In genomic region chr4:155629831-155630425, GRCh38 we compare ENCODE assay signal across 22 cellular contexts. TPM values are rescaled to one million over a fixed set of nuclear protein-coding genes. Genes with fewer than 3 reads are reported as not detected.
A peak's percentile ranks its signal among the peaks of the same experiment; 100 is the strongest.
DNase-seq lines count a peak whose midpoint lies in the region; ATAC-seq, FAIRE-seq and TF ChIP-seq lines count a peak whose summit lies in the region.
"Had no signal": no experiment of that assay in that cellular context is flagged by ENCODE, and none has a peak within 500 bp of the region (broad histone marks: within the 10 kb centered on the region; RNA-seq: fewer than 3 reads in every experiment).

No MANE protein-coding gene starts in this region.

- H3K9ac ChIP-seq in neural progenitor cell: no peak overlapping the region
- H3K9ac ChIP-seq: BLaER1 treated with 17β-estradiol and CSF1 and Interleukin-3, amounts not matched to agents 10 nM and 100 nM had no signal

- H3K4me1 ChIP-seq in pancreas (no peaks in the 10 kb centered on the region), neural progenitor cell (no peaks in the 10 kb centered on the region)
- no peaks in the 10 kb centered on the region for H3K4me1 ChIP-seq in CD4-positive, alpha-beta memory T cell (ENCODE audit: insufficient read depth, low read length)

- 83 to 90% methylated on average over 2 of the region's 2 CpGs for WGBS in pancreas, 2 donors

- POLR2A ChIA-PET in activated CD4-positive, alpha-beta T cell treated with anti-CD3 and anti-CD28 coated beads for 36 hours (lab: Charles Lee): no interaction called here
- POLR2A ChIA-PET in CD4-positive, alpha-beta memory T cell (lab: Charles Lee; ENCODE audit: partially characterized antibody): no interaction called here

- H3K27ac Mint-ChIP-seq in activated CD4-positive, alpha-beta T cell treated with anti-CD3 and anti-CD28 coated beads for 36 hours: peak overlapping the region; percentile 59
- H3K27ac Mint-ChIP-seq in CD4-positive, alpha-beta memory T cell: no peak overlapping the region
- no peak overlapping the region for H3K27ac Mint-ChIP-seq in neural progenitor cell
- H3K27ac Mint-ChIP-seq: T-cell had no signal

- H3K4me3 ChIP-seq in pancreas: no peak overlapping the region
- H3K4me3 ChIP-seq in CD4-positive, alpha-beta memory T cell (ENCODE audit: low read length in 2 of 2): no peak overlapping the region
- H3K4me3 ChIP-seq in neural progenitor cell: no peak overlapping the region
- H3K4me3 ChIP-seq: ascending aorta; BLaER1 treated with 17β-estradiol and CSF1 and Interleukin-3, amounts not matched to agents 10 nM and 100 nM; esophagus squamous epithelium; mucosa of descending colon had no signal

- intact Hi-C loops in activated CD4-positive, alpha-beta T cell treated with anti-CD3 and anti-CD28 coated beads for 36 hours (cut with DNase I, micrococcal nuclease): no loop called here
- intact Hi-C loops in pancreas (cut with DNase I): no loop called here
- intact Hi-C loops in left cardiac atrium (cut with DNase I): no loop called here
- intact Hi-C loops in CD4-positive, alpha-beta memory T cell (cut with micrococcal nuclease): no loop called here

- H2AFZ ChIP-seq in neural progenitor cell (replicated peaks): no peak overlapping the region

- TF ChIP-seq CTCF in pancreas (IDR thresholded peaks at IDR 0.05) (no peak), neural progenitor cell (IDR thresholded peaks at IDR 0.05) (no peak)

- H3K4me2 ChIP-seq in neural progenitor cell: no peak overlapping the region
- H3K4me2 ChIP-seq: BLaER1 treated with 17β-estradiol and CSF1 and Interleukin-3, amounts not matched to agents 10 nM and 100 nM had no signal

- no peaks in the 10 kb centered on the region for H3F3A ChIP-seq in neural progenitor cell (ENCODE audit: low read depth)

- H3K36me3 ChIP-seq in pancreas: no peaks in the 10 kb centered on the region
- H3K36me3 ChIP-seq in CD4-positive, alpha-beta memory T cell (ENCODE audit: insufficient read depth, low read length): no peaks in the 10 kb centered on the region
- no peaks in the 10 kb centered on the region for H3K36me3 ChIP-seq in neural progenitor cell
- H3K36me3 ChIP-seq: ascending aorta; BLaER1 treated with 17β-estradiol and CSF1 and Interleukin-3, amounts not matched to agents 10 nM and 100 nM; esophagus squamous epithelium had no signal

- H3K27me3 ChIP-seq in pancreas (no peaks in the 10 kb centered on the region), neural progenitor cell (no peaks in the 10 kb centered on the region)
- no peaks in the 10 kb centered on the region for H3K27me3 ChIP-seq in CD4-positive, alpha-beta memory T cell (ENCODE audit: insufficient read depth, low read length)
- H3K27me3 ChIP-seq: ascending aorta; BLaER1 treated with 17β-estradiol and CSF1 and Interleukin-3, amounts not matched to agents 10 nM and 100 nM; esophagus squamous epithelium had no signal

- no peak for ATAC-seq in activated CD4-positive, alpha-beta T cell treated with anti-CD3 and anti-CD28 coated beads for 36 hours
- ATAC-seq in pancreas (no peak), left cardiac atrium (no peak)
- ATAC-seq: left ventricle myocardium superior, Right ventricle myocardium inferior, T-cell had no signal

- H3K9me3 ChIP-seq in pancreas: no peaks in the 10 kb centered on the region
- no peaks in the 10 kb centered on the region for H3K9me3 ChIP-seq in CD4-positive, alpha-beta memory T cell (ENCODE audit: control insufficient read depth in 1 of 2, low read length in 2 of 2)
- H3K9me3 ChIP-seq in neural progenitor cell (ENCODE audit: low read depth): no peaks in the 10 kb centered on the region
- H3K9me3 ChIP-seq: ascending aorta, esophagus squamous epithelium, mucosa of descending colon had no signal

- H3K36me3 Mint-ChIP-seq in activated CD4-positive, alpha-beta T cell treated with anti-CD3 and anti-CD28 coated beads for 36 hours (ENCODE audit: low read depth): no peaks in the 10 kb centered on the region
- no peaks in the 10 kb centered on the region for H3K36me3 Mint-ChIP-seq in CD4-positive, alpha-beta memory T cell
- no peaks in the 10 kb centered on the region for H3K36me3 Mint-ChIP-seq in neural progenitor cell
- H3K36me3 Mint-ChIP-seq: T-cell had no signal

- no peaks in the 10 kb centered on the region for H4K20me1 ChIP-seq in neural progenitor cell (ENCODE audit: low read depth)
- H4K20me1 ChIP-seq: BLaER1 treated with 17β-estradiol and CSF1 and Interleukin-3, amounts not matched to agents 10 nM and 100 nM had no signal

- H3K4me3 Mint-ChIP-seq in activated CD4-positive, alpha-beta T cell treated with anti-CD3 and anti-CD28 coated beads for 36 hours: no peak overlapping the region
- no peak overlapping the region for H3K4me3 Mint-ChIP-seq in CD4-positive, alpha-beta memory T cell
- H3K4me3 Mint-ChIP-seq in neural progenitor cell: no peak overlapping the region
- H3K4me3 Mint-ChIP-seq: T-cell had no signal

- no peaks in the 10 kb centered on the region for H3K79me2 ChIP-seq in neural progenitor cell (ENCODE audit: low read depth)

- H3K27me3 Mint-ChIP-seq in activated CD4-positive, alpha-beta T cell treated with anti-CD3 and anti-CD28 coated beads for 36 hours: peaks cover 2% of the 10 kb centered on the region
- H3K27me3 Mint-ChIP-seq in CD4-positive, alpha-beta memory T cell: peaks cover 0 to 2% of the 10 kb centered on the region in 2 donors
- H3K27me3 Mint-ChIP-seq in neural progenitor cell (ENCODE audit: insufficient read depth, low read depth): peaks cover under 1% of the 10 kb centered on the region
- H3K27me3 Mint-ChIP-seq: T-cell had no signal

- DNase-seq in activated CD4-positive, alpha-beta T cell treated with anti-CD3 and anti-CD28 coated beads for 36 hours: no peak
- DNase-seq in activated CD4-positive, alpha-beta T cell treated with anti-CD3 and anti-CD28 coated beads, Interleukin-2, amount 50 U/mL, for 48 hours: no peak
- DNase-seq in RPMI7951 (ENCODE audit: low read depth) (peak; percentile 3), pancreas (no peak), left cardiac atrium (no peak), neural progenitor cell (ENCODE audit: low spot score) (no peak)
- DNase-seq in CD4-positive, alpha-beta memory T cell: no peak
- DNase-seq: 8988T; activated CD4-positive, alpha-beta T cell treated with anti-CD3 and anti-CD28 coated beads, Interleukin-2, amount 50 U/mL, for 1 hour; activated naive CD4-positive, alpha-beta T cell treated with Interleukin-2 at 50 U/mL for 16 hours; effector memory CD4-positive, alpha-beta T cell; esophagus squamous epithelium; GF-D8; left ventricle myocardium superior; mucosa of descending colon; NCI-H1694 treated with DMSO at 0.1 percent for 48 hours; T-cell had no signal

- peaks cover 2% of the 10 kb centered on the region for H3K9me3 Mint-ChIP-seq in activated CD4-positive, alpha-beta T cell treated with anti-CD3 and anti-CD28 coated beads for 36 hours (ENCODE audit: low read depth)
- H3K9me3 Mint-ChIP-seq in CD4-positive, alpha-beta memory T cell: peaks cover 0 to 2% (median 0%) of the 10 kb centered on the region in 8 donors
- H3K9me3 Mint-ChIP-seq in neural progenitor cell: peaks cover under 1% of the 10 kb centered on the region

- H3K4me1 Mint-ChIP-seq in activated CD4-positive, alpha-beta T cell treated with anti-CD3 and anti-CD28 coated beads for 36 hours: peaks cover 20% of the 10 kb centered on the region
- peaks cover 0 to 1% (median 0%) of the 10 kb centered on the region in 4 donors for H3K4me1 Mint-ChIP-seq in CD4-positive, alpha-beta memory T cell
- H3K4me1 Mint-ChIP-seq in neural progenitor cell: peaks cover 6% of the 10 kb centered on the region
- H3K4me1 Mint-ChIP-seq: T-cell had no signal

- CTCF ChIA-PET in activated CD4-positive, alpha-beta T cell treated with anti-CD3 and anti-CD28 coated beads for 36 hours (lab: Charles Lee): interaction anchor here (1.0 kb wide), 1 partner anchor 18 kb away, joined by 4 read pairs; no protein-coding TSS in a partner anchor
- CTCF ChIA-PET in CD4-positive, alpha-beta memory T cell (lab: Charles Lee; ENCODE audit: partially characterized antibody): no interaction called here

- H3K27ac ChIP-seq in pancreas (no peak overlapping the region), neural progenitor cell (no peak overlapping the region)
- no peak overlapping the region for H3K27ac ChIP-seq in CD4-positive, alpha-beta memory T cell (ENCODE audit: low read depth, low read length)
- H3K27ac ChIP-seq: ascending aorta; BLaER1 treated with 17β-estradiol and CSF1 and Interleukin-3, amounts not matched to agents 10 nM and 100 nM; esophagus squamous epithelium had no signal

- FAIRE-seq in endometrium (lab: Jason Lieb, UNC) (peak; percentile 80), pancreas (lab: Jason Lieb, UNC) (peak; percentile 5)
- FAIRE-seq: urothelium cell line had no signal

RNA-seq across cellular contexts. Expression of gene GUCY1A1, which starts 36.7 kb away (rescaled TPM):
- not detected for total RNA-seq in activated CD4-positive, alpha-beta T cell treated with anti-CD3 and anti-CD28 coated beads for 36 hours
- total RNA-seq in RPMI7951 (2014; rRNA removed; shearing (Covaris generic)): not detected in 2 replicates
- total RNA-seq in pancreas (10 to 100 TPM in 5 of 6 donors, 1 to 10 TPM in 1; 9.6 to 26.4 (median 13.1) TPM), left cardiac atrium (10 to 100 TPM; 34.2 to 53.5 TPM), neural progenitor cell (ENCODE audit: low replicate concordance) (1.5 and 2.5 TPM in 2 replicates)
- 1 to 10 TPM; 4.2 to 8.1 TPM for polyA plus RNA-seq in pancreas
- not detected for total RNA-seq in CD4-positive, alpha-beta memory T cell
- not detected for polyA plus RNA-seq in CD4-positive, alpha-beta memory T cell
